ENCODE assay signal across 12 cellular contexts in genomic region chr10:7715515-7715914, GRCh38. TPM values are rescaled to one million over a fixed set of nuclear protein-coding genes. Genes with fewer than 3 reads are reported as not detected.
"Had no signal": no experiment of that assay in that cellular context is flagged by ENCODE, and none has a peak within 500 bp of the region (broad histone marks: within the 10 kb centered on the region; RNA-seq: fewer than 3 reads in every experiment).

No MANE protein-coding gene starts in this region.

- FAIRE-seq: H1, H54 had no signal

- H2AFZ ChIP-seq: GM23248 had no signal

- H3K4me1 ChIP-seq: HAP-1 had no signal

- H3K4me2 ChIP-seq: GM23338 had no signal

- H3K27ac ChIP-seq: GM23248 had no signal

- H3K36me3 ChIP-seq: HAP-1 had no signal

- H3K4me3 ChIP-seq: GM23248, GM23338, HAP-1 had no signal

- ATAC-seq: GM23338, HCT116 had no signal

- DNase-seq: GM23248, GOT3, H7, H9, HCEC 1CT, HFFc6 had no signal

- H3K9ac ChIP-seq: GM23248 had no signal

- H3K9me3 ChIP-seq: HAP-1 had no signal

RNA-seq across cellular contexts. Expression of gene ITIH2, which starts 12.4 kb away (rescaled TPM):
- total RNA-seq: GM23248, GM23338, H1, H4, H7, H9, HFFc6 had no signal
- polyA plus RNA-seq: GM23248, H1 had no signal

RNA-seq across cellular contexts. Expression of gene ITIH5, which starts 48.7 kb away (rescaled TPM):
- total RNA-seq: GM23248, HFFc6 had no signal
- polyA plus RNA-seq: GM23248 had no signal
